ENCODE assay signal across 1 cellular context in genomic region chr2:128027801-128028667, GRCh38.
TF ChIP-seq lines count a peak whose summit lies in the region.

Gene SAP130 (minus strand): TSS chr2:128028059. CDS start chr2:128026292, 1,767 bp downstream.

TF ChIP-seq in HEK293, 187 proteins besides CTCF, POLR2A, EP300 and RAD21 (continued from another document and continues in another):
- TF ChIP-seq PRDM10 (tag by site-specific recombination; IDR thresholded peaks at IDR 0.05): peak; percentile 90
- no peak for TF ChIP-seq TCF7L2 (IDR thresholded peaks at IDR 0.05; ENCODE audit: borderline replicate concordance, low read depth, low read length)
- TF ChIP-seq PATZ1 (tag by site-specific recombination; IDR thresholded peaks at IDR 0.05): peak; percentile 88
- peak; percentile 74; the same call in 1 of the 2 replicates for TF ChIP-seq ZBTB6 (tag by site-specific recombination; IDR thresholded peaks at IDR 0.05)
- peak; percentile 63; the same call in 1 of the 2 replicates for TF ChIP-seq ZNF449 (tag by site-specific recombination; IDR thresholded peaks at IDR 0.05)
- TF ChIP-seq KLF17 (tag by site-specific recombination; IDR thresholded peaks at IDR 0.05): 0 out of 2 replicates have a peak, but pooled peaks have one; percentile 20
- TF ChIP-seq ZBTB8A (tag by site-specific recombination; IDR thresholded peaks at IDR 0.05): peak; percentile 90
- no peak for TF ChIP-seq ZNF624 (tag by site-specific recombination; IDR thresholded peaks at IDR 0.05)
- TF ChIP-seq ZNF670 (tag by site-specific recombination; IDR thresholded peaks at IDR 0.05; ENCODE audit: low read depth): no peak
- TF ChIP-seq ZBTB48 (tag by site-specific recombination; IDR thresholded peaks at IDR 0.05): peak; percentile 52
- TF ChIP-seq GLIS2 (tag by site-specific recombination; IDR thresholded peaks at IDR 0.05): peak; percentile 96
- TF ChIP-seq YY2 (tag by site-specific recombination; IDR thresholded peaks at IDR 0.05): peak; percentile 68; the same call in 1 of the 2 replicates
- TF ChIP-seq ZEB2 (tag by site-specific recombination; IDR thresholded peaks at IDR 0.05): peak; percentile 24
- peak; percentile 68 for TF ChIP-seq KLF8 (tag by site-specific recombination; IDR thresholded peaks at IDR 0.05)
- 0 out of 2 replicates have a peak, but pooled peaks have one; percentile 14 for TF ChIP-seq OSR2 (tag by site-specific recombination; IDR thresholded peaks at IDR 0.05)
- no peak for TF ChIP-seq ZNF658 (tag by site-specific recombination; IDR thresholded peaks at IDR 0.05)
- TF ChIP-seq ZNF221 (tag by site-specific recombination; IDR thresholded peaks at IDR 0.05; ENCODE audit: borderline replicate concordance): no peak
- 0 out of 2 replicates have a peak, but pooled peaks have one; percentile 19 for TF ChIP-seq PRDM1 (tag by site-specific recombination; IDR thresholded peaks at IDR 0.05)
- TF ChIP-seq ZNF510 (tag by site-specific recombination; IDR thresholded peaks at IDR 0.05; ENCODE audit: insufficient replicate concordance): no peak
- no peak for TF ChIP-seq ZNF121 (tag by site-specific recombination; IDR thresholded peaks at IDR 0.05)
- TF ChIP-seq ZNF561 (tag by site-specific recombination; IDR thresholded peaks at IDR 0.05; ENCODE audit: borderline replicate concordance): peak; percentile 63; the same call in 1 of the 2 replicates
- TF ChIP-seq ZNF600 (tag by site-specific recombination; IDR thresholded peaks at IDR 0.05): peak; percentile 92
- TF ChIP-seq ZNF18 (tag by site-specific recombination; IDR thresholded peaks at IDR 0.05): peak; percentile 56; the same call in 1 of the 2 replicates
- peak; percentile 52; the same call in 1 of the 2 replicates for TF ChIP-seq KLF1 (tag by site-specific recombination; IDR thresholded peaks at IDR 0.05)
- TF ChIP-seq YY1 (tag by site-specific recombination; IDR thresholded peaks at IDR 0.05): peak; percentile 39
- TF ChIP-seq PBX3 (CRISPR knock-in tag; IDR thresholded peaks at IDR 0.05): peak; percentile 51; the same call in 1 of the 2 replicates
- TF ChIP-seq ZBTB10 (tag by site-specific recombination; IDR thresholded peaks at IDR 0.05): peak; percentile 30; the same call in 1 of the 2 replicates
- peak; percentile 93 for TF ChIP-seq ZBTB26 (tag by site-specific recombination; optimal IDR thresholded peaks at IDR 0.05)
- peak; percentile 71; the same call in 1 of the 2 replicates for TF ChIP-seq ZNF76 (tag by site-specific recombination; IDR thresholded peaks at IDR 0.05; ENCODE audit: borderline replicate concordance, low read depth)
- peak; percentile 54 for TF ChIP-seq SP7 (tag by site-specific recombination; IDR thresholded peaks at IDR 0.05)
- peak; percentile 92 for TF ChIP-seq KLF9 (tag by site-specific recombination; IDR thresholded peaks at IDR 0.05; ENCODE audit: low read depth)
- peak; percentile 45 for TF ChIP-seq ZFHX2 (tag by site-specific recombination; conservative IDR thresholded peaks at IDR 0.05)
- TF ChIP-seq ZXDB (tag by site-specific recombination; IDR thresholded peaks at IDR 0.05): 0 out of 2 replicates have a peak, but pooled peaks have one; percentile 13
- peak; percentile 89 for TF ChIP-seq KLF10 (tag by site-specific recombination; IDR thresholded peaks at IDR 0.05)
- peak; percentile 69 for TF ChIP-seq ZNF341 (tag by site-specific recombination; IDR thresholded peaks at IDR 0.05; ENCODE audit: low read depth)
- no peak for TF ChIP-seq ZNF37A (tag by site-specific recombination; IDR thresholded peaks at IDR 0.05)
- TF ChIP-seq GLIS1 (tag by site-specific recombination; IDR thresholded peaks at IDR 0.05): peak; percentile 22; the same call in 1 of the 2 replicates
- TF ChIP-seq ZBTB20 (tag by site-specific recombination; IDR thresholded peaks at IDR 0.05): peak; percentile 42; the same call in 1 of the 2 replicates
- TF ChIP-seq ZNF660 (tag by site-specific recombination; IDR thresholded peaks at IDR 0.05): 0 out of 2 replicates have a peak, but pooled peaks have one; percentile 67
